In the genomic region with DNA sequence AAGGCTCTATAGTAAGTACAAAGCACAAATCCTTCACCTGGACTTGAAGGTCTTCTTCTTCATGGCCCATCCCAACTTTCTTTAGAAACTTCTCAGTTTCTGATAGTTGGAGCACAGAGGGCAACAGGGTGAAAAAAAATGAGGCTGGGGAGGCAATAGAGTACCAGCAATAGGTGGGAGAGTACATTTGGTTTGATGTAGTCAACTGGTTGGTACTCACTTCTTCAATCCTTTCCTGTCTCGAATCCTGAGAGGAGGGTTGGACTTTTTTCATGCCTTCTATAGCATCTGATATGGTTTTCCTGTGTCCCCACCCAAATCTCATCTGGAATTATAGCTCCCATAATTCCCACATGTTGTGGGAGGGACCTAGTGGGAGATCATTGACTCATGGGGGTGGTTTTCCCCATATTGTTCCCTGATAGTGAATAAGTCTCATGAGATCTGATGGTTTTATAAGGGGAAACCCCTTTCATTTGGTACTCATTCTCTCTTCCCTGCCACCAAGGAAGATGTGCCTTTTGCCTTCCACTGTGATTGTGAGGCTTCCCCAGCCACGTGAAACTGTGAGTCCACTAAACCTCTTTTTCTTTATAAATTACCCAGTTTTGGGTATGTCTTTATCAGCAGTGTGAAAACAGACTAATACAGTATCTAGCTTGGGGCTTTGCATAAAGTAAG, we compare ENCODE assay signal across 1 cellular context.
TF ChIP-seq lines count a peak whose summit lies in the region.

No MANE protein-coding gene starts in this region.

TF ChIP-seq in IMR-90, 13 proteins besides CTCF, POLR2A, EP300 and RAD21:
- TF ChIP-seq RFX5 (IDR thresholded peaks at IDR 0.05; ENCODE audit: low read depth, low read length) (no peak), FOS (IDR thresholded peaks at IDR 0.05; ENCODE audit: low read depth, low read length) (no peak), CEBPB (IDR thresholded peaks at IDR 0.05; ENCODE audit: low read depth, low read length) (no peak), MAZ (IDR thresholded peaks at IDR 0.05; ENCODE audit: borderline replicate concordance, low read depth, low read length) (no peak), MAFK (IDR thresholded peaks at IDR 0.05; ENCODE audit: low read depth, low read length) (no peak), NFE2L2 (IDR thresholded peaks at IDR 0.05; ENCODE audit: low read depth, low read length) (no peak), RCOR1 (IDR thresholded peaks at IDR 0.05; ENCODE audit: insufficient replicate concordance, low read length) (no peak), SMC3 (IDR thresholded peaks at IDR 0.05; ENCODE audit: low read depth, low read length) (no peak), MXI1 (IDR thresholded peaks at IDR 0.05; ENCODE audit: borderline replicate concordance, low read depth, low read length) (no peak), BHLHE40 (IDR thresholded peaks at IDR 0.05; ENCODE audit: low read depth, low read length) (no peak), CHD1 (IDR thresholded peaks at IDR 0.05; ENCODE audit: low read depth, low read length) (no peak)
- TF ChIP-seq, protein P1, sequence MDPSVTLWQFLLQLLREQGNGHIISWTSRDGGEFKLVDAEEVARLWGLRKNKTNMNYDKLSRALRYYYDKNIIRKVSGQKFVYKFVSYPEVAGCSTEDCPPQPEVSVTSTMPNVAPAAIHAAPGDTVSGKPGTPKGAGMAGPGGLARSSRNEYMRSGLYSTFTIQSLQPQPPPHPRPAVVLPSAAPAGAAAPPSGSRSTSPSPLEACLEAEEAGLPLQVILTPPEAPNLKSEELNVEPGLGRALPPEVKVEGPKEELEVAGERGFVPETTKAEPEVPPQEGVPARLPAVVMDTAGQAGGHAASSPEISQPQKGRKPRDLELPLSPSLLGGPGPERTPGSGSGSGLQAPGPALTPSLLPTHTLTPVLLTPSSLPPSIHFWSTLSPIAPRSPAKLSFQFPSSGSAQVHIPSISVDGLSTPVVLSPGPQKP (IDR thresholded peaks at IDR 0.05; ENCODE audit: borderline replicate concordance, low read depth, low read length) = no peak
- TF ChIP-seq, protein P2, sequence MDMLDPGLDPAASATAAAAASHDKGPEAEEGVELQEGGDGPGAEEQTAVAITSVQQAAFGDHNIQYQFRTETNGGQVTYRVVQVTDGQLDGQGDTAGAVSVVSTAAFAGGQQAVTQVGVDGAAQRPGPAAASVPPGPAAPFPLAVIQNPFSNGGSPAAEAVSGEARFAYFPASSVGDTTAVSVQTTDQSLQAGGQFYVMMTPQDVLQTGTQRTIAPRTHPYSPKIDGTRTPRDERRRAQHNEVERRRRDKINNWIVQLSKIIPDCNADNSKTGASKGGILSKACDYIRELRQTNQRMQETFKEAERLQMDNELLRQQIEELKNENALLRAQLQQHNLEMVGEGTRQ (IDR thresholded peaks at IDR 0.05; ENCODE audit: low read depth, low read length) = no peak
TF ChIP-seq in IMR-90: peak in this region for 0.
